ENCODE assay signal across 24 cellular contexts in genomic region chr14:91878274-91878673, GRCh38. TPM values are rescaled to one million over a fixed set of nuclear protein-coding genes. Genes with fewer than 3 reads are reported as not detected.
A peak's percentile ranks its signal among the peaks of the same experiment; 100 is the strongest.
DNase-seq lines count a peak whose midpoint lies in the region; ATAC-seq, FAIRE-seq and TF ChIP-seq lines count a peak whose summit lies in the region.
"Had no signal": no experiment of that assay in that cellular context is flagged by ENCODE, and none has a peak within 500 bp of the region (broad histone marks: within the 10 kb centered on the region; RNA-seq: fewer than 3 reads in every experiment).

No MANE protein-coding gene starts in this region.

- H4K20me1 ChIP-seq in HCT116 (ENCODE audit: insufficient read depth): no peaks in the 10 kb centered on the region
- H4K20me1 ChIP-seq: BLaER1 treated with 17β-estradiol and CSF1 and Interleukin-3, amounts not matched to agents 10 nM and 100 nM had no signal

- H3K27ac ChIP-seq in CD4-positive, alpha-beta T cell (ENCODE audit: low read depth, low read length): no peak overlapping the region
- H3K27ac ChIP-seq in HCT116 (ENCODE audit: low read depth, low read length) (no peak overlapping the region), WERI-Rb-1 (no peak overlapping the region), kidney (ENCODE audit: low read depth in 2 of 2, low read length in 2 of 2) (no peak overlapping the region), Peyer's patch (no peak overlapping the region)
- H3K27ac ChIP-seq: BLaER1 treated with 17β-estradiol and CSF1 and Interleukin-3, amounts not matched to agents 10 nM and 100 nM; KMS-11; SJSA1 had no signal

- ATAC-seq in CD4-positive, alpha-beta T cell (ENCODE audit: poor library complexity): no peak
- ATAC-seq in HCT116 (no peak), HG03460 (IDR thresholded peaks at IDR 0.05; ENCODE audit: unreplicated experiment) (no peak)
- ATAC-seq: Right ventricle myocardium inferior had no signal

- peaks cover 86% of the 10 kb centered on the region for H3K4me1 Mint-ChIP-seq in CD4-positive, alpha-beta T cell (ENCODE audit: low read depth)

- H3K9ac ChIP-seq in HCT116 (ENCODE audit: low read length) (no peak overlapping the region), kidney (ENCODE audit: low read length in 2 of 2) (no peak overlapping the region)
- H3K9ac ChIP-seq: BLaER1 treated with 17β-estradiol and CSF1 and Interleukin-3, amounts not matched to agents 10 nM and 100 nM; KMS-11 had no signal

- no peak for TF ChIP-seq POLR2A in HCT116 (IDR thresholded peaks at IDR 0.05; ENCODE audit: borderline replicate concordance, extremely low read depth, insufficient read depth, insufficient read length)
- TF ChIP-seq POLR2A in Peyer's patch (IDR thresholded peaks at IDR 0.05): no peak

- CTCF ChIA-PET in CD4-positive, alpha-beta T cell (lab: Charles Lee): no interaction called here
- CTCF ChIA-PET in HCT116 (lab: Charles Lee): no interaction called here

- H3K27me3 ChIP-seq in CD4-positive, alpha-beta T cell (ENCODE audit: control insufficient read depth, insufficient read depth, low read length): no peaks in the 10 kb centered on the region
- H3K27me3 ChIP-seq in HCT116 (ENCODE audit: insufficient read depth, low read length) (no peaks in the 10 kb centered on the region), WERI-Rb-1 (ENCODE audit: insufficient read depth, low read depth, severe bottlenecking) (no peaks in the 10 kb centered on the region), Peyer's patch (no peaks in the 10 kb centered on the region)
- H3K27me3 ChIP-seq: BLaER1 treated with 17β-estradiol and CSF1 and Interleukin-3, amounts not matched to agents 10 nM and 100 nM; SJSA1 had no signal

- H3K4me2 ChIP-seq in HCT116 (ENCODE audit: low read length): no peak overlapping the region
- H3K4me2 ChIP-seq: KMS-11 had no signal

- H3K4me1 ChIP-seq in HCT116 (ENCODE audit: control insufficient read depth in 1 of 2, insufficient read depth in 2 of 2, low read length in 2 of 2) (peaks cover 0 to 7% of the 10 kb centered on the region in 2 experiments; a peak in 1 of 4 replicates), kidney (ENCODE audit: control insufficient read depth in 1 of 2, insufficient read depth in 1 of 2, low read depth in 1 of 2, low read length in 2 of 2) (peaks cover 0 to 5% of the 10 kb centered on the region in 2 donors), Peyer's patch (peaks cover 0 to 10% (median 5%) of the 10 kb centered on the region in 4 donors)
- H3K4me1 ChIP-seq: SJSA1 had no signal

- H3K4me3 ChIP-seq in HCT116 (replicated peaks in 1 of 2; ENCODE audit: low read depth in 1 of 2, low read length in 2 of 2) (no peak overlapping the region), WERI-Rb-1 (ENCODE audit: low read depth, low read length) (no peak overlapping the region), kidney (ENCODE audit: low read length in 2 of 2) (no peak overlapping the region), Peyer's patch (no peak overlapping the region)
- H3K4me3 ChIP-seq: BLaER1 treated with 17β-estradiol and CSF1 and Interleukin-3, amounts not matched to agents 10 nM and 100 nM; SJSA1 had no signal

- no peaks in the 10 kb centered on the region for H3K79me2 ChIP-seq in HCT116 (ENCODE audit: insufficient read depth, low read length)

- FAIRE-seq in kidney (lab: Jason Lieb, UNC): no peak
- FAIRE-seq: HTR-8/SVneo had no signal

- intact Hi-C loops in CD4-positive, alpha-beta T cell (cut with DNase I, micrococcal nuclease): no loop called here
- intact Hi-C loops in HCT116 (cut with micrococcal nuclease): no loop called here
- intact Hi-C loops in kidney (cut with DNase I): no loop called here

- peak overlapping the region; percentile 12 for H3K4me3 Mint-ChIP-seq in CD4-positive, alpha-beta T cell

- TF ChIP-seq RAD21 in HCT116 (IDR thresholded peaks at IDR 0.05; ENCODE audit: low read depth): 0 out of 2 replicates have a peak, but pooled peaks have one; percentile 6

- peaks cover 4% of the 10 kb centered on the region for H3K36me3 Mint-ChIP-seq in CD4-positive, alpha-beta T cell (ENCODE audit: low read depth)

- H3K9me3 ChIP-seq in CD4-positive, alpha-beta T cell (ENCODE audit: control insufficient read depth, low read length): no peaks in the 10 kb centered on the region
- H3K9me3 ChIP-seq in HCT116 (ENCODE audit: control insufficient read depth in 1 of 2, insufficient read depth in 1 of 2, low read depth in 1 of 2, low read length in 2 of 2) (no peaks in the 10 kb centered on the region), WERI-Rb-1 (ENCODE audit: severe bottlenecking) (no peaks in the 10 kb centered on the region), kidney (ENCODE audit: control insufficient read depth in 1 of 2, low read length in 2 of 2) (no peaks in the 10 kb centered on the region), Peyer's patch (no peaks in the 10 kb centered on the region)
- H3K9me3 ChIP-seq: BLaER1 treated with 17β-estradiol and CSF1 and Interleukin-3, amounts not matched to agents 10 nM and 100 nM; SJSA1 had no signal

- no peak overlapping the region for H2AFZ ChIP-seq in HCT116 (ENCODE audit: low read depth, low read length, poor library complexity, severe bottlenecking)

- H3K27ac Mint-ChIP-seq in CD4-positive, alpha-beta T cell: peak overlapping the region; percentile 95

- BruUV-seq in HCT116 (replicated peaks; lab: Mats Ljungman, UMichigan): no TSS peak

- DNase-seq in CD4-positive, alpha-beta T cell: no peak
- DNase-seq in HCT116 (ENCODE audit: low read depth, low spot score): no peak
- no peak for DNase-seq in WERI-Rb-1
- DNase-seq in kidney: peak; percentile 22
- no peak for DNase-seq in Peyer's patch
- DNase-seq in activated CD8-positive, alpha-beta memory T cell treated with anti-CD3 and anti-CD28 coated beads for 24 hours: no peak
- no peak for DNase-seq in NCI-H748 (lab: John Stamatoyannopoulos, UW; ENCODE audit: unreplicated experiment)
- DNase-seq: 8988T; EL; HCEC 1CT; NCI-H1417 treated with DMSO at 0.1 percent for 48 hours; NCI-H187; NCI-H2107; NCI-H2227 treated with DMSO at 0.1 percent for 48 hours; NCI-H510A; NCI-H774; NK-92 treated with Interleukin-12 subunit alpha and Interleukin-12 subunit beta, amount 100 ng/mL, for 24 hours; OCI-M1 had no signal

- RAD21 ChIA-PET in HCT116 (lab: Charles Lee; ENCODE audit: low non-redundant PET in 1 of 2, low total read pairs in 2 of 2, uncharacterized antibody in 2 of 2, unreplicated experiment in 2 of 2): no interaction called here

- no peak for TF ChIP-seq CTCF in CD4-positive, alpha-beta T cell (IDR thresholded peaks at IDR 0.05)
- TF ChIP-seq CTCF in HCT116 (IDR thresholded peaks at IDR 0.05 in 2 of 3, conservative IDR thresholded peaks at IDR 0.05 in 1 of 3; ENCODE audit: borderline replicate concordance in 1 of 3, insufficient read depth in 1 of 3, low read depth in 2 of 3, low read length in 2 of 3): no peak
- TF ChIP-seq CTCF in WERI-Rb-1 (IDR thresholded peaks at IDR 0.05; ENCODE audit: low read depth, low read length): 0 out of 2 replicates have a peak, but pooled peaks have one; percentile 4
- no peak for TF ChIP-seq CTCF in kidney (IDR thresholded peaks at IDR 0.05; ENCODE audit: borderline replicate concordance, extremely low read depth, insufficient read depth)
- no peak for TF ChIP-seq CTCF in Peyer's patch (IDR thresholded peaks at IDR 0.05)

- H3K9me3 Mint-ChIP-seq in CD4-positive, alpha-beta T cell: no peaks in the 10 kb centered on the region

- H3K36me3 ChIP-seq in HCT116 (ENCODE audit: control insufficient read depth in 1 of 2, insufficient read depth in 2 of 2, low read length in 2 of 2): no peaks in the 10 kb centered on the region
- H3K36me3 ChIP-seq in WERI-Rb-1: no peaks in the 10 kb centered on the region
- peaks cover 2 to 20% of the 10 kb centered on the region in 2 donors for H3K36me3 ChIP-seq in kidney (ENCODE audit: control insufficient read depth in 1 of 2, insufficient read depth in 2 of 2, low read length in 2 of 2)
- H3K36me3 ChIP-seq in Peyer's patch: peaks cover 0 to 5% (median 0%) of the 10 kb centered on the region in 3 donors
- H3K36me3 ChIP-seq: BLaER1 treated with 17β-estradiol and CSF1 and Interleukin-3, amounts not matched to agents 10 nM and 100 nM; SJSA1 had no signal

- no peaks in the 10 kb centered on the region for H3K27me3 Mint-ChIP-seq in CD4-positive, alpha-beta T cell

- H3K9me2 ChIP-seq in HCT116 (ENCODE audit: insufficient read depth): no peaks in the 10 kb centered on the region

- POLR2A ChIA-PET in CD4-positive, alpha-beta T cell (lab: Charles Lee): interaction anchor here (1.5 kb wide), 1 partner anchor 368 kb away, joined by 3 read pairs; the partner anchor contains the start of gene PPP4R3A
- POLR2A ChIA-PET in HCT116 (lab: Charles Lee): no interaction called here

TF ChIP-seq in HCT116, 20 proteins besides CTCF, POLR2A, EP300 and RAD21 (continues in another document):
- TF ChIP-seq SP1 (IDR thresholded peaks at IDR 0.05; ENCODE audit: low read depth) (no peak), EZH2phosphoT487 (IDR thresholded peaks at IDR 0.05; ENCODE audit: borderline replicate concordance) (no peak), POLR2AphosphoS5 (IDR thresholded peaks at IDR 0.05; ENCODE audit: low read depth, low read length) (no peak), YY1 (IDR thresholded peaks at IDR 0.05; ENCODE audit: extremely low read depth, insufficient replicate concordance, low read depth, low read length) (no peak), JUND (IDR thresholded peaks at IDR 0.05) (no peak), CBX3 (IDR thresholded peaks at IDR 0.05; ENCODE audit: low read depth) (no peak), CEBPB (IDR thresholded peaks at IDR 0.05; ENCODE audit: low read depth) (no peak), TCF7L2 (IDR thresholded peaks at IDR 0.05; ENCODE audit: borderline replicate concordance, extremely low read depth, insufficient read depth, insufficient read length) (no peak), SRF (IDR thresholded peaks at IDR 0.05; ENCODE audit: low read depth) (no peak), SIN3A (IDR thresholded peaks at IDR 0.05; ENCODE audit: low read depth) (no peak), ATF3 (IDR thresholded peaks at IDR 0.05) (no peak), ZNF274 (IDR thresholded peaks at IDR 0.05; ENCODE audit: low read depth, low read length) (no peak), EGR1 (IDR thresholded peaks at IDR 0.05; ENCODE audit: low read depth) (no peak), ZFX (IDR thresholded peaks at IDR 0.05) (no peak), EZH2 (IDR thresholded peaks at IDR 0.05) (no peak), MAX (IDR thresholded peaks at IDR 0.05) (no peak)

RNA-seq across cellular contexts. Expression of gene TC2N, which starts 10.9 kb away (rescaled TPM):
- 100 to 1,000 TPM; 129 to 138 TPM for total RNA-seq in CD4-positive, alpha-beta T cell
- total RNA-seq in HCT116 (2021; ENCODE audit: unreplicated experiment) (15.9 TPM), kidney (39.7 TPM), Peyer's patch (10 to 100 TPM; 35.2 to 59.4 (median 50.9) TPM)
- 3.3 and 4.7 TPM in 2 replicates for polyA plus RNA-seq in HCT116 (2012)
- 5.8 TPM for polyA plus RNA-seq in kidney (ENCODE audit: insufficient read depth, low read depth, low replicate concordance)
